1 cellular context compared by ENCODE assay signal in the genomic region with DNA sequence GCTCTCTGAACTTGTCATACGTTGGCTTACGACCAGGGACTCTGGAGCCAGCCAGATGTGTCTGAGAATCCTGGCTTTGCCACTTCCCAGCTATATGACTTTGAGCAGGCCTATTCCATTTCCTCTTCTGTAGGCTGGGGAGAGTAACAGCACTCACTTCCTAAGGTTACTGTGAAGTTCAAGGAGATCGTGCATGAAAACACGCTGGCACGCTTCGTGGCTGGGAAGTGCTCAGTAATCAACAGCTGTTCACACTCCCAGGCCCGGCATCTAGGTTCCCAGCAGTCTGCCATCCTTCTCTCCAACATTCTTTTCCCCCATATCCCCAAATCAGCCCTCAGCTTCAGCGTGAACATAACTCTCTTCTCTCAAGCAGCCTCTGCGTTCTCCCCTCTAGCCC.
TF ChIP-seq lines count a peak whose summit lies in the region.

No MANE protein-coding gene starts in this region.

TF ChIP-seq in GM23338, 12 proteins besides CTCF, POLR2A, EP300 and RAD21 (continued from another document):
- TF ChIP-seq ZNF462 (CRISPR knock-in tag; IDR thresholded peaks at IDR 0.05) (no peak), NANOG (IDR thresholded peaks at IDR 0.05; ENCODE audit: borderline replicate concordance) (no peak), POLR2AphosphoS5 (IDR thresholded peaks at IDR 0.05; ENCODE audit: low read depth) (no peak), REST (IDR thresholded peaks at IDR 0.05; ENCODE audit: unreplicated experiment) (no peak), CREB1 (CRISPR knock-in tag; IDR thresholded peaks at IDR 0.05; ENCODE audit: low read depth) (no peak), STAT1 (IDR thresholded peaks at IDR 0.05; ENCODE audit: unreplicated experiment) (no peak), ZNF331 (CRISPR knock-in tag; IDR thresholded peaks at IDR 0.05; ENCODE audit: low read depth) (no peak), EZH2 (IDR thresholded peaks at IDR 0.05; ENCODE audit: low read depth, unreplicated experiment) (no peak), ZNF114 (CRISPR knock-in tag; IDR thresholded peaks at IDR 0.05) (no peak)
